18 cellular contexts compared by ENCODE assay signal in the genomic region with DNA sequence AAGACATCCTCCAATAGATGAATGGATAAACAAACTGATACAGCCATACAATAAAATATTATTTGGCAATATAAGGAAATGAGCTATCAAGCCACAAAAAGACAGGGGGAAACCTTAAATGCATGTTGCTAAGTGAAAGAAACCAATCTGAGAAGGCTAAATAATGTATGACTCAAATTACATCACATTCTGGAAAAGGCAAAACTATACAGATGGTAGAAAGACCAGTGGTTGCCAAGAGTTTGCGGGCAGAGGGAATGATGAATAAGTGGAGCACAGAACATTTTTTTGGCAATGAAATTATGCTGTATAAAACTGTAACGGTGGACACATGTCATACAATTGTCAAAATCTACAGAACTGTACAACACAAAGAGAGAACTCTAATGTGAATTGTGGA.
DNase-seq lines count a peak whose midpoint lies in the region; ATAC-seq, FAIRE-seq and TF ChIP-seq lines count a peak whose summit lies in the region.
"Had no signal": no experiment of that assay in that cellular context is flagged by ENCODE, and none has a peak within 500 bp of the region (broad histone marks: within the 10 kb centered on the region; RNA-seq: fewer than 3 reads in every experiment).

No MANE protein-coding gene starts in this region.

- in situ Hi-C loops in astrocyte of the cerebellum (cut with HindIII; ENCODE audit: low sequenced_read_pairs): no loop called here

- peaks cover 22% of the 10 kb centered on the region for H3K4me1 ChIP-seq in foreskin keratinocyte
- H3K4me1 ChIP-seq: BLaER1 had no signal

- H3K4me3 Mint-ChIP-seq in HFFc6: no peak overlapping the region
- no peak overlapping the region for H3K4me3 Mint-ChIP-seq in T-cell
- H3K4me3 Mint-ChIP-seq: activated T-cell treated with anti-CD3 and anti-CD28 coated beads, Interleukin-2, amount 50 U/mL, for 72 hours; H9 had no signal

- no peaks in the 10 kb centered on the region for H3K27me3 ChIP-seq in foreskin keratinocyte
- H3K27me3 ChIP-seq: BLaER1 had no signal

- no peak for TF ChIP-seq CTCF in AG09319 (IDR thresholded peaks at IDR 0.05; ENCODE audit: low read depth, low read length)
- TF ChIP-seq CTCF in HFFc6 (IDR thresholded peaks at IDR 0.05): no peak
- no peak for TF ChIP-seq CTCF in astrocyte of the cerebellum (IDR thresholded peaks at IDR 0.05; ENCODE audit: low read depth, low read length, missing control alignments)
- TF ChIP-seq CTCF in foreskin keratinocyte (conservative IDR thresholded peaks at IDR 0.05): peak; percentile 9
- no peak for TF ChIP-seq CTCF in D721Med (IDR thresholded peaks at IDR 0.05; ENCODE audit: insufficient read depth, missing control alignments)

- H3K4me3 ChIP-seq in astrocyte of the cerebellum (ENCODE audit: low read depth, low read length): no peak overlapping the region
- H3K4me3 ChIP-seq: BLaER1 had no signal

- CTCF ChIA-PET in T-cell (lab: Charles Lee): interaction anchor here in 1 of 2 donors (0.6 kb wide), 1 partner anchor 291 kb away, joined by 3 read pairs; no protein-coding TSS in a partner anchor

- H3K27ac ChIP-seq in foreskin keratinocyte: peak overlapping the region; percentile 50
- H3K27ac ChIP-seq: BLaER1 had no signal

- H3K4me1 Mint-ChIP-seq in HFFc6 (ENCODE audit: low read depth) (peaks cover 29% of the 10 kb centered on the region), T-cell (no peaks in the 10 kb centered on the region)
- H3K4me1 Mint-ChIP-seq: H9 had no signal

- H3K9me3 Mint-ChIP-seq in HFFc6 (peaks cover 17% of the 10 kb centered on the region; the same call in 1 of the 2 replicates), T-cell (peaks cover 5 to 12% (median 6%) of the 10 kb centered on the region in 3 donors)

- H3K27ac Mint-ChIP-seq in HFFc6: peak overlapping the region; percentile 28; the same call in 1 of the 2 replicates
- no peak overlapping the region for H3K27ac Mint-ChIP-seq in T-cell
- H3K27ac Mint-ChIP-seq: activated T-cell treated with anti-CD3 and anti-CD28 coated beads, Interleukin-2, amount 50 U/mL, for 72 hours; H9 had no signal

- H3K36me3 Mint-ChIP-seq in HFFc6 (ENCODE audit: low read depth) (peaks cover 5% of the 10 kb centered on the region; the same call in 1 of the 2 replicates), T-cell (no peaks in the 10 kb centered on the region)

- POLR2A ChIA-PET in T-cell (lab: Charles Lee): no interaction called here

- H3K27me3 Mint-ChIP-seq in HFFc6 (ENCODE audit: insufficient read depth): peaks cover 5% of the 10 kb centered on the region
- peaks cover 16 to 25% of the 10 kb centered on the region in 2 donors for H3K27me3 Mint-ChIP-seq in T-cell

- DNase-seq in AG09319 (ENCODE audit: extremely low read depth, low read depth) (peak; percentile 44), HFFc6 (peak; percentile 80), astrocyte of the cerebellum (ENCODE audit: low read depth) (peak; percentile 89), foreskin keratinocyte (peak; percentile 94 to 95), D721Med (ENCODE audit: insufficient read length, low spot score) (no peak), T-cell (no peak)
- DNase-seq in stimulated activated naive CD8-positive, alpha-beta T cell treated with anti-CD3 and anti-CD28 coated beads, Interleukin-15, Interleukin-2, amounts not matched to agents 100 U/mL and 50 U/mL, for 24 hours: no peak
- DNase-seq: activated CD4-positive, alpha-beta T cell treated with anti-CD3 and anti-CD28 coated beads for 1 hour; activated T-cell treated with anti-CD3 and anti-CD28 coated beads, Interleukin-2, amount 50 U/mL, for 72 hours; effector CD4-positive, alpha-beta T cell; glutamatergic neuron; H9; MM.1S; OCI-M1; stimulated activated CD4-positive, alpha-beta T cell treated with anti-CD3 and anti-CD28 coated beads, Interleukin-1b, Interleukin-23, amount 100 ng/mL, for 48 hours had no signal

- ATAC-seq in foreskin keratinocyte: peak; percentile 88
- no peak for ATAC-seq in HG02623 (IDR thresholded peaks at IDR 0.05; ENCODE audit: unreplicated experiment)
- ATAC-seq in T-cell (replicated peaks in 1 of 4): no peak
- no peak for ATAC-seq in stimulated activated naive CD8-positive, alpha-beta T cell treated with anti-CD3 and anti-CD28 coated beads, Interleukin-15, Interleukin-2, amounts not matched to agents 100 U/mL and 50 U/mL, for 24 hours
- ATAC-seq: activated T-cell treated with anti-CD3 and anti-CD28 coated beads, Interleukin-2, amount 50 U/mL, for 72 hours had no signal

- no peak for FAIRE-seq in D721Med (lab: Jason Lieb, UNC)
- FAIRE-seq: GM18507 had no signal

Comparison
In these comparisons a context has a peak if more than half of its experiments do, and no peak if none do; other contexts are left out.
1. DNase-seq: peak in AG09319 (single experiment), HFFc6 (single experiment), astrocyte of the cerebellum (single experiment) and foreskin keratinocyte (2 of 2); none in D721Med (single experiment), T-cell (0 of 34) and stimulated activated naive CD8-positive, alpha-beta T cell treated with anti-CD3 and anti-CD28 coated beads, Interleukin-15, Interleukin-2, amounts not matched to agents 100 U/mL and 50 U/mL, for 24 hours (single experiment).